8 cellular contexts compared by ENCODE assay signal in the genomic region with DNA sequence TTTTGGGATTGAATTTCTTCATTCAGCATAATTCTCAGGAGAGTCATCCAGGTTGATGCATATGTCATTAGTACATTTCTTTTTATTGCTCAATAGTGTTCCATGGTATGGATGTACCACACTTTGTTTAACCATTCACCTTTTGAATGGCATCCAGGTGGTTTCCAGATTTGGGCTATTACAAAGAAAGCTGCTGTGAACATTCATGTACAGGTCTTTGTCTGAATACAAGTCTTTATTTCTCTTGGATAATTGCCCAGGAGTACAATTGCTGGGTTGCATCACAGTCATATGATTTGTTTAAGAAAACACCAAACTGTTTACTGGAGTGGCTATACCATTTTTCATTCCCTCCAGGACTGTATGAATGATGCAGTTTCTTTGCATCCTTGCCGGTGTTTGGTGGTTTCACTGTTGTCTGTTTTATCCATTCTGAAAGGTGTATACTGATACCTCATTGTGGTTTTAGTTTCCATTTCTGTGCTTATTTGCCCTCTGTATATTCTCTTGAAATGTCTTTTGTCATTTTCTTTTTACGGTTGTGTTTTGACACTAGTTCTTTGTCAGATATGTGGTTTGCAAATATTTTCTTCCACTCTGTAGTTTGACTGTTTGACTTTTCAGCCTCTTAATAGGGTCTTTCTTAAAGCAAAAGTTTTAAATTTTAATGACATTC. TPM values are rescaled to one million over a fixed set of nuclear protein-coding genes. Genes with fewer than 3 reads are reported as not detected.
DNase-seq lines count a peak whose midpoint lies in the region; ATAC-seq and TF ChIP-seq lines count a peak whose summit lies in the region.

No MANE protein-coding gene starts in this region.

- H3K4me3 Mint-ChIP-seq in stimulated activated naive CD8-positive, alpha-beta T cell treated with anti-CD3 and anti-CD28 coated beads, Interleukin-15, amount 100 ng/mL, for 72 hours = peak overlapping the region in 1 of 2 donors; percentile 6

- H3K27me3 ChIP-seq in uterus (no peaks in the 10 kb centered on the region), ascending aorta (no peaks in the 10 kb centered on the region)

- peak overlapping the region; percentile 28 to 74 for H3K27ac Mint-ChIP-seq in stimulated activated naive CD8-positive, alpha-beta T cell treated with anti-CD3 and anti-CD28 coated beads, Interleukin-15, amount 100 ng/mL, for 72 hours

- H3K4me1 ChIP-seq in uterus (peaks cover 0 to 6% of the 10 kb centered on the region in 2 donors), ascending aorta (no peaks in the 10 kb centered on the region)

- H3K36me3 ChIP-seq in uterus = no peaks in the 10 kb centered on the region
- H3K36me3 ChIP-seq in ascending aorta = peaks cover 15 to 18% of the 10 kb centered on the region in 2 donors

- peak; percentile 75 for DNase-seq in H4 (ENCODE audit: low spot score)
- DNase-seq in LNCaP clone FGC (ENCODE audit: low read depth) = peak; percentile 58
- DNase-seq in amniotic epithelial cell (ENCODE audit: low read depth) = peak; percentile 83
- DNase-seq in stimulated activated naive CD8-positive, alpha-beta T cell treated with anti-CD3 and anti-CD28 coated beads, Interleukin-15, amount 100 ng/mL, for 72 hours = peak; percentile 25 to 57
- no peak for DNase-seq in uterus
- no peak for DNase-seq in ascending aorta (ENCODE audit: low spot score in 2 of 2)
- no peak for DNase-seq in islet precursor cell

- H3K4me3 ChIP-seq in LNCaP clone FGC (ENCODE audit: low read depth, low read length) (no peak overlapping the region), uterus (no peak overlapping the region), ascending aorta (no peak overlapping the region)

- intact Hi-C loops in uterus (cut with DNase I; ENCODE audit: low total_unique reads) = no loop called here
- intact Hi-C loops in ascending aorta (cut with DNase I) = no loop called here

- peaks cover 57% of the 10 kb centered on the region for H3K4me1 Mint-ChIP-seq in stimulated activated naive CD8-positive, alpha-beta T cell treated with anti-CD3 and anti-CD28 coated beads, Interleukin-15, amount 100 ng/mL, for 72 hours

- H3K9me3 Mint-ChIP-seq in stimulated activated naive CD8-positive, alpha-beta T cell treated with anti-CD3 and anti-CD28 coated beads, Interleukin-15, amount 100 ng/mL, for 72 hours = no peaks in the 10 kb centered on the region

- no peaks in the 10 kb centered on the region for H3K27me3 Mint-ChIP-seq in stimulated activated naive CD8-positive, alpha-beta T cell treated with anti-CD3 and anti-CD28 coated beads, Interleukin-15, amount 100 ng/mL, for 72 hours

- no peaks in the 10 kb centered on the region for H3K9me3 ChIP-seq in uterus
- no peaks in the 10 kb centered on the region for H3K9me3 ChIP-seq in ascending aorta

- ATAC-seq in GM18858 (IDR thresholded peaks at IDR 0.05; ENCODE audit: unreplicated experiment) = peak; percentile 99
- peak; percentile 99 for ATAC-seq in stimulated activated naive CD8-positive, alpha-beta T cell treated with anti-CD3 and anti-CD28 coated beads, Interleukin-15, amount 100 ng/mL, for 72 hours

- no peak for TF ChIP-seq POLR2A in uterus (IDR thresholded peaks at IDR 0.05)

- H3K27ac ChIP-seq in uterus (no peak overlapping the region), ascending aorta (no peak overlapping the region)

- TF ChIP-seq CTCF in LNCaP clone FGC (IDR thresholded peaks at IDR 0.05; ENCODE audit: control insufficient read depth, extremely low read depth, insufficient read depth) (no peak), uterus (IDR thresholded peaks at IDR 0.05) (no peak), ascending aorta (IDR thresholded peaks at IDR 0.05) (no peak)

RNA-seq across cellular contexts. Expression of a gene that starts 8.8 kb away (rescaled TPM):
- 14.5 and 15.2 TPM in 2 replicates for total RNA-seq in H4 (2014; rRNA removed; shearing (Covaris generic))
- total RNA-seq in uterus (10 to 100 TPM in 3 of 4 donors, 1 to 10 TPM in 1; 5.0 to 51.7 (median 18.9) TPM), ascending aorta (11.9 TPM)

Comparison
In these comparisons a context has a peak if more than half of its experiments do, and no peak if none do; other contexts are left out.
1. DNase-seq: peak in H4 (single experiment), LNCaP clone FGC (single experiment), amniotic epithelial cell (single experiment) and stimulated activated naive CD8-positive, alpha-beta T cell treated with anti-CD3 and anti-CD28 coated beads, Interleukin-15, amount 100 ng/mL, for 72 hours (2 of 2); none in uterus (0 of 2), ascending aorta (0 of 2) and islet precursor cell (single experiment).